ENCODE assay signal across 19 cellular contexts in genomic region chr3:169573129-169573528, GRCh38.
DNase-seq lines count a peak whose midpoint lies in the region; ATAC-seq and TF ChIP-seq lines count a peak whose summit lies in the region.
"Had no signal": no experiment of that assay in that cellular context is flagged by ENCODE, and none has a peak within 500 bp of the region (broad histone marks: within the 10 kb centered on the region; RNA-seq: fewer than 3 reads in every experiment).

No MANE protein-coding gene starts in this region.

- BruUV-seq in Calu3 (replicated peaks; lab: Mats Ljungman, UMichigan): no TSS peak

- intact Hi-C loops in Calu3 (cut with micrococcal nuclease; ENCODE audit: unreplicated experiment): no loop called here

- no peaks in the 10 kb centered on the region for H3K36me3 ChIP-seq in MM.1S (replicated peaks; ENCODE audit: insufficient read depth, low read length)
- H3K36me3 ChIP-seq: SJSA1, spleen had no signal

- H3K27me3 ChIP-seq in MM.1S (replicated peaks; ENCODE audit: insufficient read depth, low read length): no peaks in the 10 kb centered on the region
- H3K27me3 ChIP-seq: SJSA1, spleen had no signal

- no peaks in the 10 kb centered on the region for H3K79me2 ChIP-seq in MM.1S (ENCODE audit: low read length)

- H3K4me1 Mint-ChIP-seq in Calu3 (ENCODE audit: low read depth, unreplicated experiment) (peaks cover 26% of the 10 kb centered on the region), brain (peaks cover 17% of the 10 kb centered on the region), nephron (no peaks in the 10 kb centered on the region)

- no peaks in the 10 kb centered on the region for H4K20me1 ChIP-seq in MM.1S (ENCODE audit: insufficient read depth, low read length)

- no peaks in the 10 kb centered on the region for H3K9me2 ChIP-seq in MM.1S (replicated peaks; ENCODE audit: insufficient read depth, low read length)

- H3K4me2 ChIP-seq in MM.1S (ENCODE audit: low read depth, low read length): no peak overlapping the region

- no peak overlapping the region for H3K4me3 ChIP-seq in MM.1S (ENCODE audit: low read length)
- H3K4me3 ChIP-seq: SJSA1, spleen had no signal

- no peak for ATAC-seq in HG03139 (IDR thresholded peaks at IDR 0.05; ENCODE audit: unreplicated experiment)
- ATAC-seq in HG03095 (IDR thresholded peaks at IDR 0.05; ENCODE audit: unreplicated experiment): no peak
- ATAC-seq in HG03342 (IDR thresholded peaks at IDR 0.05; ENCODE audit: unreplicated experiment): no peak
- ATAC-seq: HepG2 had no signal

- DNase-seq in Calu3 (no peak), MM.1S (no peak), NCI-H345 (lab: John Stamatoyannopoulos, UW) (no peak)
- DNase-seq: activated effector memory CD4-positive, alpha-beta T cell treated with Interleukin-2 at 50 U/mL for 16 hours; GOT3; kidney glomerular epithelial cell; mesendoderm; NCI-H1694 treated with DMSO at 0.1 percent for 48 hours; NCI-H510A treated with DMSO at 0.1 percent for 48 hours; spleen; stimulated activated CD8-positive, alpha-beta memory T cell treated with anti-CD3 and anti-CD28 coated beads, Interleukin-4, amount 100 ng/mL, for 48 hours had no signal

- H3K9me3 Mint-ChIP-seq in Calu3 (ENCODE audit: low read depth, unreplicated experiment): no peaks in the 10 kb centered on the region
- peaks cover 0 to 17% (median 10%) of the 10 kb centered on the region in 5 experiments for H3K9me3 Mint-ChIP-seq in brain
- H3K9me3 Mint-ChIP-seq in nephron: peaks cover 13% of the 10 kb centered on the region
- H3K9me3 Mint-ChIP-seq: T-helper 2 cell treated with Interferon-gamma antibody and Interleukin-4, amounts not matched to agents 5 μg/mL and 100 μg/mL, for 36 hours had no signal

- H3K4me1 ChIP-seq in MM.1S (ENCODE audit: low read length): no peaks in the 10 kb centered on the region
- H3K4me1 ChIP-seq: SJSA1 had no signal

- CTCF ChIA-PET in Calu3 (lab: Charles Lee): no interaction called here

- no peaks in the 10 kb centered on the region for H3K9me3 ChIP-seq in MM.1S (replicated peaks; ENCODE audit: insufficient read depth, low read length)
- H3K9me3 ChIP-seq: SJSA1 had no signal

- H2AFZ ChIP-seq in MM.1S (ENCODE audit: low read length): no peak overlapping the region

- no peak overlapping the region for H3K9ac ChIP-seq in MM.1S (ENCODE audit: low read length)

- H3K27ac Mint-ChIP-seq in Calu3 (ENCODE audit: unreplicated experiment) (no peak overlapping the region), brain (peak overlapping the region in 1 of 5 experiments; percentile 82), nephron (no peak overlapping the region)
- H3K27ac Mint-ChIP-seq: T-helper 2 cell treated with Interferon-gamma antibody and Interleukin-4, amounts not matched to agents 5 μg/mL and 100 μg/mL, for 36 hours had no signal

- no peak overlapping the region for H3K27ac ChIP-seq in MM.1S (ENCODE audit: low read length)
- H3K27ac ChIP-seq: SJSA1, spleen had no signal

- TF ChIP-seq CTCF in Calu3 (IDR thresholded peaks at IDR 0.05; ENCODE audit: unreplicated experiment) (peak; percentile 48), MM.1S (IDR thresholded peaks at IDR 0.05; ENCODE audit: low read length) (0 out of 2 replicates have a peak, but pooled peaks have one; percentile 9), brain (conservative IDR thresholded peaks at IDR 0.05) (peak; percentile 16 to 55), nephron (IDR thresholded peaks at IDR 0.05; ENCODE audit: unreplicated experiment in 3 of 3) (peak; percentile 22 to 36 (median 29))

- no peaks in the 10 kb centered on the region for H3F3A ChIP-seq in MM.1S (ENCODE audit: insufficient read depth, low read length)

- no peaks in the 10 kb centered on the region for H3K27me3 Mint-ChIP-seq in Calu3 (ENCODE audit: unreplicated experiment)
- peaks cover 3% of the 10 kb centered on the region for H3K27me3 Mint-ChIP-seq in brain
- H3K27me3 Mint-ChIP-seq in nephron (ENCODE audit: low read depth): peaks cover 17% of the 10 kb centered on the region

- H3K4me3 Mint-ChIP-seq in Calu3 (ENCODE audit: low read depth, unreplicated experiment) (no peak overlapping the region), brain (no peak overlapping the region), nephron (no peak overlapping the region)
- H3K4me3 Mint-ChIP-seq: T-helper 2 cell treated with Interferon-gamma antibody and Interleukin-4, amounts not matched to agents 5 μg/mL and 100 μg/mL, for 36 hours had no signal

- H3K36me3 Mint-ChIP-seq in Calu3 (ENCODE audit: insufficient read depth, unreplicated experiment) (no peaks in the 10 kb centered on the region), brain (no peaks in the 10 kb centered on the region), nephron (ENCODE audit: low read depth) (peaks cover 12% of the 10 kb centered on the region)
